34 cellular contexts compared by ENCODE assay signal in the genomic region with DNA sequence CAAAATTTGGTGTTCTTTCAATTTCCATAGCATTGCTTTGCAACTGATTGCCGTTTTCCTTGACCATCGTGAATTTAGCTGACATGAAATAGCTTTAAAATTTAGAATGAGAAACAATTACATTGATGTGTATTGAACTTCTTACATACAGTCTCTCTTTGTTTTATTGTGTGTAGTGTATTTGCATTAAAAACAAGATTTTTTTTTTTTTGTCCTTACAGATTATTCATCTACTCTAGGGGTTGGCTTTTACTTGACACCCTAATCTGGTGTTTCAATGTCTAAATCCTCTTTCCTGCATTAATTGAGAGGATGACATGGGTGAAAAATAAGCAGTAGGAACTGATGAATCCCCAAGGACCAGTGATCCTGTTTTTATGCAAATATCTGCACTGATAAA.
"Had no signal": no experiment of that assay in that cellular context is flagged by ENCODE, and none has a peak within 500 bp of the region (broad histone marks: within the 10 kb centered on the region; RNA-seq: fewer than 3 reads in every experiment).

No MANE protein-coding gene starts in this region.

- DNase-seq: Karpas-422, Kasumi-1, MG63, MM.1S, MV-4-11, NCI-H1048, NCI-H1092, NCI-H1092 treated with DMSO at 0.1 percent for 48 hours, NCI-H1105, NCI-H1105 treated with DMSO at 0.1 percent for 48 hours, NCI-H1417, NCI-H1417 treated with DMSO at 0.1 percent for 48 hours, NCI-H1436, NCI-H1436 treated with DMSO at 0.1 percent for 48 hours, NCI-H146, NCI-H1694, NCI-H1694 treated with DMSO at 0.1 percent for 48 hours, NCI-H187, NCI-H187 treated with DMSO at 0.1 percent for 48 hours, NCI-H1930, NCI-H2029, NCI-H2029 treated with DMSO at 0.1 percent for 48 hours, NCI-H2081, NCI-H2081 treated with DMSO at 0.1 percent for 48 hours, NCI-H2107, NCI-H2171, NCI-H2171 treated with DMSO at 0.1 percent for 48 hours, NCI-H2227 treated with DMSO at 0.1 percent for 48 hours, NCI-H226, NCI-H345, NCI-H446, NCI-H446 treated with DMSO at 0.1 percent for 48 hours, NCI-H510A, NCI-H510A treated with DMSO at 0.1 percent for 48 hours had no signal

- H3K27me3 ChIP-seq: MG63 had no signal

- H3K9me3 ChIP-seq: MG63 had no signal

- H3K4me3 ChIP-seq: MG63 had no signal

- H3K36me3 ChIP-seq: MG63 had no signal
